In the genomic region with DNA sequence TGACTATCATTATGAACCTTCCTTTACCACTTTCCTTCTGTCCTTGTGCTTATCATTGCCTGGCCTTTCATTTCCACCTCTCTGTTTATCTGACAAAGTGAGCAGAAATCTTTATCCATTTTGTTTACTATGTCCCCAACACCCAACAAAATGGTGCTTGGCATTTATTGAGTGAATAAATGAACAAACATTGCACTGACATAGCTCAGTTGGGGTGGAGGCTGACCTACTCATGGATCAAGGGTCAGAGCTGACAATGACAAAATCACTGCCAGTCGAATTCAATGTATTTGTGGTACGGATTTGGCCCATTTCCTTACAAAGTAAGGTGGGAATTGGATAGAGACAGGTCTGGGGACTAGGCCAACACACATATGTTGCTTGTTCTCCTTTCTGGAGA, we compare ENCODE assay signal across 26 cellular contexts.
"Had no signal": no experiment of that assay in that cellular context is flagged by ENCODE, and none has a peak within 500 bp of the region (broad histone marks: within the 10 kb centered on the region; RNA-seq: fewer than 3 reads in every experiment).

No MANE protein-coding gene starts in this region.

- H3K27me3 ChIP-seq: ascending aorta, cardiac muscle cell had no signal

- H3K9me3 ChIP-seq: ascending aorta had no signal

- H3K36me3 ChIP-seq: ascending aorta, cardiac muscle cell had no signal

- DNase-seq: activated B cell treated with CpG ODN at 0.5 μM for 24 hours; activated CD4-positive, alpha-beta memory T cell treated with anti-CD3 and anti-CD28 coated beads for 36 hours; activated CD4-positive, alpha-beta T cell treated with anti-CD3 and anti-CD28 coated beads for 4 hours; activated CD4-positive, alpha-beta T cell treated with anti-CD3 and anti-CD28 coated beads, Interleukin-2, amount 10 ng/mL, durations not matched to agents 7 days and 5 days; activated CD4-positive, CD25-positive, alpha-beta regulatory T cell treated with anti-CD3 and anti-CD28 coated beads, Interleukin-2, amount 50 U/mL, for 72 hours; activated CD8-positive, alpha-beta memory T cell treated with anti-CD3 and anti-CD28 coated beads, Interleukin-2, amount 50 U/mL, for 48 hours; activated CD8-positive, alpha-beta T cell treated with anti-CD3 and anti-CD28 coated beads for 36 hours; activated effector memory CD4-positive, alpha-beta T cell treated with Interleukin-2 at 50 U/mL for 16 hours; activated gamma-delta T cell; activated naive CD4-positive, alpha-beta T cell treated with anti-CD3 and anti-CD28 coated beads, Interleukin-2, amount 10 ng/mL, durations not matched to agents 7 days and 5 days; activated naive CD4-positive, alpha-beta T cell treated with Interleukin-2 at 50 U/mL for 16 hours; activated naive CD8-positive, alpha-beta T cell treated with anti-CD3 and anti-CD28 coated beads, Interleukin-2, amount 10 ng/mL, durations not matched to agents 7 days and 5 days; activated naive CD8-positive, alpha-beta T cell treated with anti-CD3 and anti-CD28 coated beads, Interleukin-2, amount 50 U/mL, for 24 hours; activated T-cell treated with anti-CD3 and anti-CD28 coated beads, Interleukin-2, amount 50 U/mL, for 24 hours; activated T-cell treated with anti-CD3 and anti-CD28 coated beads, Interleukin-2, amount 50 U/mL, for 48 hours; amygdala; anterior cingulate cortex; caudate nucleus; cerebellar nuclear complex; T-helper 1 cell; T-helper 2 cell; T-helper 9 cell had no signal

- FAIRE-seq: bronchial epithelial cell, TTC549 had no signal

- H3K4me3 ChIP-seq: ascending aorta, cardiac muscle cell had no signal

- ATAC-seq: activated CD8-positive, alpha-beta T cell treated with anti-CD3 and anti-CD28 coated beads for 36 hours; activated naive CD8-positive, alpha-beta T cell treated with anti-CD3 and anti-CD28 coated beads, Interleukin-2, amount 50 U/mL, for 24 hours had no signal

- H3K27ac ChIP-seq: ascending aorta, cardiac muscle cell had no signal
